9 cellular contexts compared by ENCODE assay signal in the genomic region with DNA sequence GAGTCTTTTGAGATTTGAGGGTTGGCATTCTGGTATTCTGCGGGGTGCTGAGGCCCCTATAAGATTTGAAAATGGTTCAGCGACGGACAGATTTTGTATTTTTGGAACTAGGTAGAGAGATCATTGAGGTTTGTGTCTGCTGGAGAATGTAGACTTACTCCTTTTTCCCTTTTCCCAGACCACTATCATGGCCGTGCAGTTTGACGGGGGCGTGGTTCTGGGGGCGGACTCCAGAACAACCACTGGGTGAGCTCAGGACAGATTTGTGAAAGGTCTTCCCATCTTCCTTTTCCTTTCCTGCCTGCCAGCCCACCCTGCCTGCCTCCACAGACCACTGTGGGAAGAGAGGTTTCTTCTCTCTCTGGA. TPM values are rescaled to one million over a fixed set of nuclear protein-coding genes. Genes with fewer than 3 reads are reported as not detected.
DNase-seq lines count a peak whose midpoint lies in the region; ATAC-seq, FAIRE-seq and TF ChIP-seq lines count a peak whose summit lies in the region.
"Had no signal": no experiment of that assay in that cellular context is flagged by ENCODE, and none has a peak within 500 bp of the region (broad histone marks: within the 10 kb centered on the region; RNA-seq: fewer than 3 reads in every experiment).

No MANE protein-coding gene starts in this region.

- H3K9me3 ChIP-seq in OCI-LY1 (ENCODE audit: low read length) (no peaks in the 10 kb centered on the region), K562 (replicated peaks; ENCODE audit: control insufficient read depth, insufficient read depth, low read depth, low read length) (no peaks in the 10 kb centered on the region), keratinocyte (ENCODE audit: control insufficient read depth, low read depth, low read length) (no peaks in the 10 kb centered on the region)

- H3K36me3 Mint-ChIP-seq in activated CD4-positive, alpha-beta T cell treated with anti-CD3 and anti-CD28 coated beads for 36 hours (ENCODE audit: low read depth) = peaks cover 22% of the 10 kb centered on the region

- TF ChIP-seq EP300 in K562 (IDR thresholded peaks at IDR 0.05; ENCODE audit: low read length) = no peak

- peak; percentile 58 for DNase-seq in activated CD4-positive, alpha-beta T cell treated with anti-CD3 and anti-CD28 coated beads for 36 hours
- no peak for DNase-seq in activated CD4-positive, alpha-beta T cell treated with anti-CD3 and anti-CD28 coated beads for 4 hours
- DNase-seq in K562 (ENCODE audit: extremely low read depth in 1 of 4, low spot score in 3 of 4) (peak; percentile 50 to 60 (median 52)), keratinocyte (ENCODE audit: low read depth, low spot score) (no peak)
- peak; percentile 67 for DNase-seq in stimulated activated CD8-positive, alpha-beta memory T cell treated with anti-CD3 and anti-CD28 coated beads, Interleukin-4, amount 100 ng/mL, for 48 hours

- BruUV-seq in K562 (replicated peaks; lab: Mats Ljungman, UMichigan) = no TSS peak

- CTCF ChIA-PET in activated CD4-positive, alpha-beta T cell treated with anti-CD3 and anti-CD28 coated beads for 36 hours (lab: Charles Lee) = interaction anchor here (0.5 to 1.0 kb wide), 3 partner anchors 10 to 191 kb away, joined by 3 to 5 read pairs (median 4); partner anchors contain the start of gene CAMTA2
- CTCF ChIA-PET in K562 (lab: Yijun Ruan, JAX; ENCODE audit: low intra/inter-chr PET ratio) = no interaction called here

- no peaks in the 10 kb centered on the region for H4K20me1 ChIP-seq in OCI-LY1 (ENCODE audit: insufficient read depth, low read length)
- no peaks in the 10 kb centered on the region for H4K20me1 ChIP-seq in K562 (replicated peaks; ENCODE audit: control insufficient read depth, insufficient read depth, low read length)
- H4K20me1 ChIP-seq in keratinocyte (ENCODE audit: control insufficient read depth, extremely low read depth, insufficient read depth, low read length) = no peaks in the 10 kb centered on the region

- H3K4me1 ChIP-seq in OCI-LY1 (ENCODE audit: insufficient read depth, low read length, severe bottlenecking) = peaks cover 14% of the 10 kb centered on the region
- H3K4me1 ChIP-seq in K562 (replicated peaks in 1 of 2; ENCODE audit: control insufficient read depth in 2 of 2, insufficient read depth in 2 of 2, low read length in 2 of 2) = peaks cover 0 to 5% of the 10 kb centered on the region in 2 experiments; a peak in 2 of 5 replicates
- H3K4me1 ChIP-seq in keratinocyte (ENCODE audit: control insufficient read depth, extremely low read depth, insufficient read depth, low read length) = peaks cover 7% of the 10 kb centered on the region

- no peaks in the 10 kb centered on the region for H3F3A ChIP-seq in OCI-LY1 (ENCODE audit: insufficient read depth, low read length)

- H3K79me2 ChIP-seq in OCI-LY1 (ENCODE audit: insufficient read depth, low read length) (peaks cover 4% of the 10 kb centered on the region; the same call in 1 of the 2 replicates), K562 (ENCODE audit: control insufficient read depth, insufficient read depth, low read length) (peaks cover 15% of the 10 kb centered on the region), keratinocyte (ENCODE audit: control insufficient read depth, insufficient read depth, low read length) (peaks cover 17% of the 10 kb centered on the region)

- peaks cover 24% of the 10 kb centered on the region for H3K4me1 Mint-ChIP-seq in activated CD4-positive, alpha-beta T cell treated with anti-CD3 and anti-CD28 coated beads for 36 hours

- peak overlapping the region; percentile 97 for H3K27ac Mint-ChIP-seq in activated CD4-positive, alpha-beta T cell treated with anti-CD3 and anti-CD28 coated beads for 36 hours

- no peaks in the 10 kb centered on the region for H3K9me2 ChIP-seq in OCI-LY1 (ENCODE audit: low read depth, low read length)

- H3K4me3 ChIP-seq in OCI-LY1 (ENCODE audit: low read depth, low read length, poor library complexity, severe bottlenecking) = peak overlapping the region; percentile 100
- peak overlapping the region; percentile 97 for H3K4me3 ChIP-seq in K562
- H3K4me3 ChIP-seq in keratinocyte (ENCODE audit: control insufficient read depth in 2 of 3, extremely low read depth in 1 of 3, insufficient read depth in 2 of 3, low read depth in 1 of 3, low read length in 3 of 3) = peak overlapping the region; percentile 92 to 99 (median 94)

- H2AFZ ChIP-seq in OCI-LY1 (ENCODE audit: low read length) = no peak overlapping the region; the same call in 1 of the 2 replicates
- peak overlapping the region; percentile 87 for H2AFZ ChIP-seq in K562 (ENCODE audit: low read depth, low read length)
- peak overlapping the region; percentile 86 for H2AFZ ChIP-seq in keratinocyte (ENCODE audit: control insufficient read depth, low read length)

- in situ Hi-C loops in K562 (cut with MboI) = no loop called here

- peaks cover 17% of the 10 kb centered on the region for H3K36me3 ChIP-seq in OCI-LY1 (ENCODE audit: insufficient read depth, low read length)
- H3K36me3 ChIP-seq in K562 (ENCODE audit: control insufficient read depth, insufficient read depth, low read length) = peaks cover 19% of the 10 kb centered on the region; the same call in 2 of the 3 replicates
- peaks cover 6% of the 10 kb centered on the region in 2 experiments for H3K36me3 ChIP-seq in keratinocyte (ENCODE audit: control insufficient read depth in 2 of 2, extremely low read depth in 1 of 2, insufficient read depth in 2 of 2, low read length in 2 of 2)

- H3K27me3 ChIP-seq in OCI-LY1 (ENCODE audit: insufficient read depth, low read length) (no peaks in the 10 kb centered on the region), K562 (ENCODE audit: control insufficient read depth in 2 of 2, insufficient read depth in 2 of 2, low read length in 2 of 2) (no peaks in the 10 kb centered on the region), keratinocyte (ENCODE audit: control insufficient read depth, extremely low read depth, insufficient read depth, low read length) (no peaks in the 10 kb centered on the region)

- POLR2A ChIA-PET in activated CD4-positive, alpha-beta T cell treated with anti-CD3 and anti-CD28 coated beads for 36 hours (lab: Charles Lee) = interaction anchor here (0.9 kb wide), 1 partner anchor 88 kb away, joined by 3 read pairs; no protein-coding TSS in a partner anchor
- POLR2A ChIA-PET in K562 (lab: Yijun Ruan, JAX) = interaction anchor here (1.5 kb wide), 1 partner anchor 42 kb away, joined by 6 read pairs; no protein-coding TSS in a partner anchor

- FAIRE-seq in K562 (lab: Jason Lieb, UNC) (peak; percentile 62), keratinocyte (lab: Jason Lieb, UNC) (peak; percentile 39)

- H3K9ac ChIP-seq in OCI-LY1 (ENCODE audit: low read length) = peak overlapping the region; percentile 100
- H3K9ac ChIP-seq in K562 (ENCODE audit: insufficient read depth in 1 of 2, low read depth in 2 of 2, low read length in 2 of 2) = peak overlapping the region; percentile 91 to 95
- H3K9ac ChIP-seq in keratinocyte (ENCODE audit: control insufficient read depth, extremely low read depth, insufficient read depth, low read length) = peak overlapping the region; percentile 92

- H3K27ac ChIP-seq in OCI-LY1 (ENCODE audit: low read depth, low read length, poor library complexity, severe bottlenecking) (peak overlapping the region; percentile 66), K562 (ENCODE audit: extremely low read depth, low read depth, low read length) (peak overlapping the region; percentile 82), keratinocyte (ENCODE audit: control insufficient read depth, insufficient read depth, low read length) (peak overlapping the region; percentile 89)

- H3K9me3 Mint-ChIP-seq in activated CD4-positive, alpha-beta T cell treated with anti-CD3 and anti-CD28 coated beads for 36 hours (ENCODE audit: low read depth) = no peaks in the 10 kb centered on the region

- whole genome bisulfite sequencing in K562 (ENCODE audit: insufficient coverage, low coverage, missing lambda C conversion rate) = 0% methylated on average over 6 of the region's 7 CpGs

- TF ChIP-seq RAD21 in K562 (CRISPR knock-in tag; conservative IDR thresholded peaks at IDR 0.05 in 1 of 2, IDR thresholded peaks at IDR 0.05 in 1 of 2) = no peak

- intact Hi-C loops in activated CD4-positive, alpha-beta T cell treated with anti-CD3 and anti-CD28 coated beads for 36 hours (cut with DNase I, micrococcal nuclease) = loop anchor here (1.0 to 5.0 kb wide), 9 partner anchors 11 to 652 kb away; partner anchors contain the start of genes MED11 (in 2 of the 2), ARRB2 (in 1 of the 2), C17orf107 (in 1 of the 2) and MINK1 (in 1 of the 2)
- intact Hi-C loops in K562 (cut with micrococcal nuclease) = loop anchor here (1.0 kb wide), 1 partner anchor 37 kb away; the partner anchor contains the start of gene MINK1

- no peak for TF ChIP-seq CTCF in OCI-LY1 (IDR thresholded peaks at IDR 0.05; ENCODE audit: low read length)
- TF ChIP-seq CTCF in K562 (IDR thresholded peaks at IDR 0.05 in 2 of 3, conservative IDR thresholded peaks at IDR 0.05 in 1 of 3; ENCODE audit: insufficient read depth in 2 of 3, low read depth in 1 of 3, low read length in 3 of 3) = no peak
- TF ChIP-seq CTCF in keratinocyte (optimal IDR thresholded peaks at IDR 0.05 in 1 of 3, IDR thresholded peaks at IDR 0.05 in 1 of 3, conservative IDR thresholded peaks at IDR 0.05 in 1 of 3; ENCODE audit: extremely low read depth in 1 of 3, insufficient read depth in 2 of 3, low read length in 3 of 3) = no peak

- no peak for ATAC-seq in activated CD4-positive, alpha-beta T cell treated with anti-CD3 and anti-CD28 coated beads for 36 hours
- peak; percentile 88 for ATAC-seq in K562
- ATAC-seq in HG03159 (IDR thresholded peaks at IDR 0.05; ENCODE audit: unreplicated experiment) = no peak
- ATAC-seq in HG02938 (IDR thresholded peaks at IDR 0.05; ENCODE audit: unreplicated experiment) = no peak

- H3K4me2 ChIP-seq in OCI-LY1 (ENCODE audit: low read length) (peak overlapping the region; percentile 88), K562 (ENCODE audit: insufficient read depth, low read length) (peak overlapping the region; percentile 99), keratinocyte (ENCODE audit: control insufficient read depth, extremely low read depth, insufficient read depth, low read depth, low read length) (peak overlapping the region; percentile 91)

- no peaks in the 10 kb centered on the region for H3K9me1 ChIP-seq in K562 (ENCODE audit: control insufficient read depth, insufficient read depth, low read length)
- H3K9me1 ChIP-seq in keratinocyte (ENCODE audit: control insufficient read depth, extremely low read depth, insufficient read depth, low read length) = no peaks in the 10 kb centered on the region

- dilution Hi-C loops in keratinocyte (cut with MboI; ENCODE audit: extremely low pct_ligation_motif_present, low sequenced_read_pairs) = no loop called here

- peak overlapping the region; percentile 94 for H3K4me3 Mint-ChIP-seq in activated CD4-positive, alpha-beta T cell treated with anti-CD3 and anti-CD28 coated beads for 36 hours

- H3K27me3 Mint-ChIP-seq in activated CD4-positive, alpha-beta T cell treated with anti-CD3 and anti-CD28 coated beads for 36 hours = peaks cover 3% of the 10 kb centered on the region

- no peak for TF ChIP-seq POLR2A in K562 (conservative IDR thresholded peaks at IDR 0.05)

RNA-seq across cellular contexts. Expression of gene PSMB6, which starts 0.6 kb away (rescaled TPM):
- 100 to 1,000 TPM; 111 to 155 TPM for total RNA-seq in activated CD4-positive, alpha-beta T cell treated with anti-CD3 and anti-CD28 coated beads for 36 hours
- total RNA-seq in K562 (2011; cell fraction: chromatin; rRNA removed; ENCODE audit: low replicate concordance) = 19.0 and 41.6 TPM in 2 replicates
- total RNA-seq in K562 (2011; cell fraction: nucleolus; rRNA removed) = 45.5 and 47.4 TPM in 2 replicates
- total RNA-seq in K562 (2011; cell fraction: nucleoplasm; rRNA removed) = 33.1 and 37.2 TPM in 2 replicates
- 209 and 307 TPM in 2 replicates for total RNA-seq in K562 (2014; rRNA removed)
- total RNA-seq in K562 (2014; rRNA removed; fragmentation: Illumina TruSeq; extraction: Trizol) = 132 and 163 TPM in 2 replicates
- 196 and 197 TPM in 2 replicates for total RNA-seq in K562 (2015; rRNA removed; fragmentation: Illumina TruSeq; extraction: Trizol)
- 153 and 159 TPM in 2 replicates for total RNA-seq in K562 (2021)
- polyA plus RNA-seq in K562 (2011; rRNA removed) = 185 TPM in 2 replicates
- polyA plus RNA-seq in K562 (2011; cell fraction: cytosol; rRNA removed) = 318 and 400 TPM in 2 replicates
- polyA plus RNA-seq in K562 (2011; cell fraction: nucleus; rRNA removed) = 79.5 and 80.2 TPM in 2 replicates
- polyA plus RNA-seq in K562 (2012) = 133 and 216 TPM in 2 replicates
- 245 and 270 TPM in 2 replicates for polyA plus RNA-seq in K562 (2014; fragmentation: Illumina TruSeq; extraction: Trizol)
- polyA plus RNA-seq in K562 (2014; fragmentation: Nextera tagmentation; extraction: Ambion mirVana) = 100 to 1,000 TPM; 345 to 553 TPM
- 184 and 265 TPM in 2 replicates for polyA plus RNA-seq in K562 (2014; rRNA removed)
- polyA minus RNA-seq in K562 (2011; rRNA and poly(A)+ RNA removed) = 126 and 163 TPM in 2 replicates
- 54.0 and 69.1 TPM in 2 replicates for polyA minus RNA-seq in K562 (2011; cell fraction: cytosol; rRNA and poly(A)+ RNA removed)
- polyA minus RNA-seq in K562 (2011; cell fraction: nucleus; rRNA and poly(A)+ RNA removed) = 11.4 and 18.9 TPM in 2 replicates
- 191 to 245 TPM (median 225 TPM) in 3 replicates for polyA plus RNA-seq in keratinocyte
- polyA plus RNA-seq in keratinocyte (2011; ENCODE audit: low read depth) = 34.8 TPM
- 178 and 187 TPM in 2 replicates for polyA plus RNA-seq in keratinocyte (2011; cell fraction: cytosol; rRNA removed)
- polyA plus RNA-seq in keratinocyte (2011; cell fraction: nucleus; rRNA removed) = 103 and 115 TPM in 2 replicates
- polyA plus RNA-seq in keratinocyte (2012; ENCODE audit: low replicate concordance) = 157 and 212 TPM in 2 replicates
- 186 to 219 TPM (median 217 TPM) in 3 replicates for polyA minus RNA-seq in keratinocyte
- polyA minus RNA-seq in keratinocyte (2011; cell fraction: cytosol; rRNA and poly(A)+ RNA removed) = 127 TPM
- 24.3 and 32.3 TPM in 2 replicates for polyA minus RNA-seq in keratinocyte (2011; cell fraction: nucleus; rRNA and poly(A)+ RNA removed)

RNA-seq across cellular contexts. Expression of gene GLTPD2, which starts 7.8 kb away (rescaled TPM):
- not detected for total RNA-seq in activated CD4-positive, alpha-beta T cell treated with anti-CD3 and anti-CD28 coated beads for 36 hours
- total RNA-seq in K562 (2011; cell fraction: chromatin; rRNA removed; ENCODE audit: low replicate concordance) = not detected in 2 replicates
- total RNA-seq in K562 (2011; cell fraction: nucleolus; rRNA removed) = not detected in 2 replicates
- total RNA-seq in K562 (2011; cell fraction: nucleoplasm; rRNA removed) = not detected in 2 replicates
- total RNA-seq in K562 (2014; rRNA removed) (not detected in 2 replicates), K562 (2014; rRNA removed; fragmentation: Illumina TruSeq; extraction: Trizol) (not detected in 2 replicates), K562 (2015; rRNA removed; fragmentation: Illumina TruSeq; extraction: Trizol) (not detected in 2 replicates), K562 (2021) (not detected in 2 replicates)
- polyA plus RNA-seq in K562 (2011; rRNA removed) (not detected in 2 replicates), K562 (2014; fragmentation: Illumina TruSeq; extraction: Trizol) (not detected in 2 replicates), K562 (2014; fragmentation: Nextera tagmentation; extraction: Ambion mirVana) (not detected), K562 (2014; rRNA removed) (not detected in 2 replicates), keratinocyte (not detected in 3 replicates)
- not detected in 2 replicates for polyA plus RNA-seq in K562 (2011; cell fraction: cytosol; rRNA removed)
- polyA plus RNA-seq in K562 (2011; cell fraction: nucleus; rRNA removed) = not detected in 2 replicates
- polyA plus RNA-seq in K562 (2012) = 0.12 and 0.22 TPM in 2 replicates
- not detected in 2 replicates for polyA minus RNA-seq in K562 (2011; rRNA and poly(A)+ RNA removed)
- not detected in 2 replicates for polyA minus RNA-seq in K562 (2011; cell fraction: cytosol; rRNA and poly(A)+ RNA removed)
- polyA minus RNA-seq in K562 (2011; cell fraction: nucleus; rRNA and poly(A)+ RNA removed) = not detected in 2 replicates
- polyA plus RNA-seq in keratinocyte (2011; ENCODE audit: low read depth) = not detected
- not detected in 2 replicates for polyA plus RNA-seq in keratinocyte (2011; cell fraction: cytosol; rRNA removed)
- not detected in 2 replicates for polyA plus RNA-seq in keratinocyte (2011; cell fraction: nucleus; rRNA removed)
- 0.18 and 0.28 TPM in 2 replicates for polyA plus RNA-seq in keratinocyte (2012; ENCODE audit: low replicate concordance)
- polyA minus RNA-seq in keratinocyte = not detected in 3 replicates
- not detected for polyA minus RNA-seq in keratinocyte (2011; cell fraction: cytosol; rRNA and poly(A)+ RNA removed)
- not detected in 2 replicates for polyA minus RNA-seq in keratinocyte (2011; cell fraction: nucleus; rRNA and poly(A)+ RNA removed)
- total RNA-seq: glomerular endothelial cell had no signal

RNA-seq across cellular contexts. Expression of gene VMO1, which starts 10.4 kb away (rescaled TPM):
- total RNA-seq in activated CD4-positive, alpha-beta T cell treated with anti-CD3 and anti-CD28 coated beads for 36 hours = under 1 TPM; 0.30 TPM
- total RNA-seq in K562 (2011; cell fraction: chromatin; rRNA removed; ENCODE audit: low replicate concordance) = not detected in 2 replicates
- total RNA-seq in K562 (2011; cell fraction: nucleolus; rRNA removed) = not detected in 2 replicates
- not detected in 2 replicates for total RNA-seq in K562 (2011; cell fraction: nucleoplasm; rRNA removed)
- total RNA-seq in K562 (2014; rRNA removed) (0.41 TPM in 1 of 2 replicates, not detected in the other), K562 (2014; rRNA removed; fragmentation: Illumina TruSeq; extraction: Trizol) (not detected in 2 replicates), K562 (2015; rRNA removed; fragmentation: Illumina TruSeq; extraction: Trizol) (not detected in 2 replicates), K562 (2021) (0.31 TPM in 1 of 2 replicates, not detected in the other)
- polyA plus RNA-seq in K562 (2011; rRNA removed) (not detected in 2 replicates), K562 (2014; fragmentation: Illumina TruSeq; extraction: Trizol) (not detected in 2 replicates), K562 (2014; fragmentation: Nextera tagmentation; extraction: Ambion mirVana) (not detected), K562 (2014; rRNA removed) (not detected in 2 replicates), keratinocyte (0.14 to 0.42 TPM in 2 of 3 replicates, not detected in the other)
- 0.15 and 0.39 TPM in 2 replicates for polyA plus RNA-seq in K562 (2011; cell fraction: cytosol; rRNA removed)
- 0.24 TPM in 1 of 2 replicates, not detected in the other for polyA plus RNA-seq in K562 (2011; cell fraction: nucleus; rRNA removed)
- polyA plus RNA-seq in K562 (2012) = 0.30 TPM in 1 of 2 replicates, not detected in the other
- polyA minus RNA-seq in K562 (2011; rRNA and poly(A)+ RNA removed) = not detected in 2 replicates
- not detected in 2 replicates for polyA minus RNA-seq in K562 (2011; cell fraction: cytosol; rRNA and poly(A)+ RNA removed)
- not detected in 2 replicates for polyA minus RNA-seq in K562 (2011; cell fraction: nucleus; rRNA and poly(A)+ RNA removed)
- polyA plus RNA-seq in keratinocyte (2011; ENCODE audit: low read depth) = not detected
- 0.23 TPM in 1 of 2 replicates, not detected in the other for polyA plus RNA-seq in keratinocyte (2011; cell fraction: cytosol; rRNA removed)
- polyA plus RNA-seq in keratinocyte (2011; cell fraction: nucleus; rRNA removed) = 0.48 TPM in 1 of 2 replicates, not detected in the other
- 0.25 and 0.58 TPM in 2 replicates for polyA plus RNA-seq in keratinocyte (2012; ENCODE audit: low replicate concordance)
- not detected in 3 replicates for polyA minus RNA-seq in keratinocyte
- polyA minus RNA-seq in keratinocyte (2011; cell fraction: cytosol; rRNA and poly(A)+ RNA removed) = not detected
- polyA minus RNA-seq in keratinocyte (2011; cell fraction: nucleus; rRNA and poly(A)+ RNA removed) = not detected in 2 replicates
- total RNA-seq: glomerular endothelial cell had no signal

RNA-seq across cellular contexts. Expression of gene PLD2, which starts 10.4 kb away (rescaled TPM):
- 10 to 100 TPM; 12.3 to 14.1 TPM for total RNA-seq in activated CD4-positive, alpha-beta T cell treated with anti-CD3 and anti-CD28 coated beads for 36 hours
- 21.7 and 42.4 TPM in 2 replicates for total RNA-seq in K562 (2011; cell fraction: chromatin; rRNA removed; ENCODE audit: low replicate concordance)
- total RNA-seq in K562 (2011; cell fraction: nucleolus; rRNA removed) = 23.4 and 23.7 TPM in 2 replicates
- total RNA-seq in K562 (2011; cell fraction: nucleoplasm; rRNA removed) = 14.7 and 16.0 TPM in 2 replicates
- total RNA-seq in K562 (2014; rRNA removed) = 4.2 and 6.9 TPM in 2 replicates
- 2.0 and 2.7 TPM in 2 replicates for total RNA-seq in K562 (2014; rRNA removed; fragmentation: Illumina TruSeq; extraction: Trizol)
- 2.9 and 3.4 TPM in 2 replicates for total RNA-seq in K562 (2015; rRNA removed; fragmentation: Illumina TruSeq; extraction: Trizol)
- 6.7 and 7.5 TPM in 2 replicates for total RNA-seq in K562 (2021)
- 3.2 and 4.9 TPM in 2 replicates for polyA plus RNA-seq in K562 (2011; rRNA removed)
- polyA plus RNA-seq in K562 (2011; cell fraction: cytosol; rRNA removed) = 2.3 and 3.6 TPM in 2 replicates
- polyA plus RNA-seq in K562 (2011; cell fraction: nucleus; rRNA removed) = 17.5 and 24.8 TPM in 2 replicates
- 4.0 and 6.4 TPM in 2 replicates for polyA plus RNA-seq in K562 (2012)
- 3.3 and 4.8 TPM in 2 replicates for polyA plus RNA-seq in K562 (2014; fragmentation: Illumina TruSeq; extraction: Trizol)
- under 1 TPM; 0.20 to 0.27 TPM for polyA plus RNA-seq in K562 (2014; fragmentation: Nextera tagmentation; extraction: Ambion mirVana)
- 3.7 and 5.2 TPM in 2 replicates for polyA plus RNA-seq in K562 (2014; rRNA removed)
- polyA minus RNA-seq in K562 (2011; rRNA and poly(A)+ RNA removed) = 2.9 and 3.3 TPM in 2 replicates
- polyA minus RNA-seq in K562 (2011; cell fraction: cytosol; rRNA and poly(A)+ RNA removed) = 1.6 and 2.5 TPM in 2 replicates
- 3.0 and 4.4 TPM in 2 replicates for polyA minus RNA-seq in K562 (2011; cell fraction: nucleus; rRNA and poly(A)+ RNA removed)
- 27.9 to 48.6 TPM (median 33.3 TPM) in 3 replicates for polyA plus RNA-seq in keratinocyte
- 95.5 TPM for polyA plus RNA-seq in keratinocyte (2011; ENCODE audit: low read depth)
- polyA plus RNA-seq in keratinocyte (2011; cell fraction: cytosol; rRNA removed) = 14.8 and 22.0 TPM in 2 replicates
- 88.1 and 92.1 TPM in 2 replicates for polyA plus RNA-seq in keratinocyte (2011; cell fraction: nucleus; rRNA removed)
- polyA plus RNA-seq in keratinocyte (2012; ENCODE audit: low replicate concordance) = 25.4 and 50.3 TPM in 2 replicates
- polyA minus RNA-seq in keratinocyte = 46.1 to 62.1 TPM (median 51.1 TPM) in 3 replicates
- 33.8 TPM for polyA minus RNA-seq in keratinocyte (2011; cell fraction: cytosol; rRNA and poly(A)+ RNA removed)
- 40.4 and 48.3 TPM in 2 replicates for polyA minus RNA-seq in keratinocyte (2011; cell fraction: nucleus; rRNA and poly(A)+ RNA removed)

Comparison
In these comparisons a context has a peak if more than half of its experiments do, and no peak if none do; other contexts are left out.
1. DNase-seq: peak in activated CD4-positive, alpha-beta T cell treated with anti-CD3 and anti-CD28 coated beads for 36 hours (single experiment), K562 (4 of 4) and stimulated activated CD8-positive, alpha-beta memory T cell treated with anti-CD3 and anti-CD28 coated beads, Interleukin-4, amount 100 ng/mL, for 48 hours (single experiment); none in activated CD4-positive, alpha-beta T cell treated with anti-CD3 and anti-CD28 coated beads for 4 hours (0 of 2) and keratinocyte (single experiment).
2. Peak in every context shown above with its lines, with median percentiles within 50 percentile points of each other: H3K27ac ChIP-seq, H3K4me2 ChIP-seq, H3K4me3 ChIP-seq and H3K9ac ChIP-seq.